ENCODE assay signal across 8 cellular contexts in the genomic region with DNA sequence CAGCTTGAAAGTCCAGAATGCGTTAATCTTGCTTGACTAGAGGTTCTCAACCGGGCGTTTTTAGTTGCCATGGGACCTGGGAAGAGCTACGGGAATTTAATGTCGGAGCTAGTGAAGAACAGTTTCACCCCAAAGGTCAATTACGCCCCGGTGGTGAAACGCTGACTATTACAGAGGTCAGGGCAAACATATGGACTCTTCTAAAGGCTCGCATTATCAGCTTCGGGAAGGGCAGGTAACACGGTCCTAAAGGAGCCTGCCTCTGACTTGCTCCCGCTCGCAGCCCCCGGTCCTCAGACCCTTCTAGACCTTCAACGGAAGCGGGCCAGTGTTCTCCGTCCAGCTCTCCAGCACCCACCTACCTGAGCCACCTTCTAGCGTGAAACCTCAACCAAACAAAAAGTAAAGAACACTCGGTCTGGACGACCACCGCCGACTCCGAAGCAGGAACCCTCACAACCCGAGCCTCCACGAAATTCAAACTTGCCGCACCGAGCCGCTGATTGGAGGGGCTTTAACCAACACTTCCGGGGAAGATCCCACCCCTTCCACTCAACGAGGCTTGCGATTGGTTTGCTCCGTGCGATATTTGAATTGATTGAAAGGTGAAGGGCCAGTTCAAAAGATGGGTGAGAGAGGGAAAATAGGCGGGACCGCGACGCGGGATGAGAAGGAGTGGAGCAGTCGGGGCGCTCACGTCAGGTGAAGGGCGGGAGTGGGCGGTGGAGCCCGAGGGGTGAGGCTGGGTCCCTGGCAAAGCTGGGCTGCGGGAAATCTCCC. TPM values are rescaled to one million over a fixed set of nuclear protein-coding genes. Genes with fewer than 3 reads are reported as not detected.
A peak's percentile ranks its signal among the peaks of the same experiment; 100 is the strongest.
DNase-seq lines count a peak whose midpoint lies in the region; ATAC-seq and TF ChIP-seq lines count a peak whose summit lies in the region.

A gene with protein sequence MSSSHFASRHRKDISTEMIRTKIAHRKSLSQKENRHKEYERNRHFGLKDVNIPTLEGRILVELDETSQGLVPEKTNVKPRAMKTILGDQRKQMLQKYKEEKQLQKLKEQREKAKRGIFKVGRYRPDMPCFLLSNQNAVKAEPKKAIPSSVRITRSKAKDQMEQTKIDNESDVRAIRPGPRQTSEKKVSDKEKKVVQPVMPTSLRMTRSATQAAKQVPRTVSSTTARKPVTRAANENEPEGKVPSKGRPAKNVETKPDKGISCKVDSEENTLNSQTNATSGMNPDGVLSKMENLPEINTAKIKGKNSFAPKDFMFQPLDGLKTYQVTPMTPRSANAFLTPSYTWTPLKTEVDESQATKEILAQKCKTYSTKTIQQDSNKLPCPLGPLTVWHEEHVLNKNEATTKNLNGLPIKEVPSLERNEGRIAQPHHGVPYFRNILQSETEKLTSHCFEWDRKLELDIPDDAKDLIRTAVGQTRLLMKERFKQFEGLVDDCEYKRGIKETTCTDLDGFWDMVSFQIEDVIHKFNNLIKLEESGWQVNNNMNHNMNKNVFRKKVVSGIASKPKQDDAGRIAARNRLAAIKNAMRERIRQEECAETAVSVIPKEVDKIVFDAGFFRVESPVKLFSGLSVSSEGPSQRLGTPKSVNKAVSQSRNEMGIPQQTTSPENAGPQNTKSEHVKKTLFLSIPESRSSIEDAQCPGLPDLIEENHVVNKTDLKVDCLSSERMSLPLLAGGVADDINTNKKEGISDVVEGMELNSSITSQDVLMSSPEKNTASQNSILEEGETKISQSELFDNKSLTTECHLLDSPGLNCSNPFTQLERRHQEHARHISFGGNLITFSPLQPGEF (minus strand): TSS at position 485 of the 780 bp plus-strand sequence. CDS start 2,406 bp downstream, outside the sequence.

- peaks cover 25% of the 10 kb centered on the region for H3K4me1 Mint-ChIP-seq in WTC11
- peaks cover 13 to 26% of the 10 kb centered on the region in 2 donors for H3K4me1 Mint-ChIP-seq in immature natural killer cell

- peak within 1 kb of the TSS; percentile 98 for H3K4me3 Mint-ChIP-seq in WTC11
- peak within 1 kb of the TSS; percentile 89 to 97 (median 93) for H3K4me3 Mint-ChIP-seq in immature natural killer cell

- H3K27ac Mint-ChIP-seq in WTC11 (peak within 1 kb of the TSS; percentile 95), immature natural killer cell (peak within 1 kb of the TSS; percentile 66 to 85 (median 80))

- DNase-seq in AG09319 (ENCODE audit: extremely low read depth, low read depth) (peak; percentile 78), NCI-H345 (lab: John Stamatoyannopoulos, UW) (peak; percentile 99), WTC11 (ENCODE audit: low spot score) (peak; percentile 93), caudate nucleus (lab: John Stamatoyannopoulos, UW) (peak; percentile 50 to 97 (median 89)), immature natural killer cell (peak; percentile 89 to 90 (median 90)), smooth muscle cell of the brain vasculature (ENCODE audit: low read depth, low spot score) (peak; percentile 90)

- ATAC-seq in GM19025 (IDR thresholded peaks at IDR 0.05; ENCODE audit: low read depth, unreplicated experiment) (peak; percentile 99), HG03280 (IDR thresholded peaks at IDR 0.05; ENCODE audit: unreplicated experiment) (peak; percentile 98), WTC11 (peak; percentile 97)

- H3K36me3 Mint-ChIP-seq in WTC11 (peaks cover 33% of the 10 kb centered on the region), immature natural killer cell (no peaks in the 10 kb centered on the region)

- no peak for TF ChIP-seq CTCF in AG09319 (IDR thresholded peaks at IDR 0.05; ENCODE audit: low read depth, low read length)
- TF ChIP-seq CTCF in WTC11 (IDR thresholded peaks at IDR 0.05): no peak

- H3K27me3 Mint-ChIP-seq in WTC11 (ENCODE audit: low read depth) (no peaks in the 10 kb centered on the region), immature natural killer cell (ENCODE audit: low read depth in 3 of 3) (peaks cover 0 to 4% (median 2%) of the 10 kb centered on the region in 3 donors)

- H3K9me3 Mint-ChIP-seq in WTC11: peaks cover 9% of the 10 kb centered on the region
- H3K9me3 Mint-ChIP-seq in immature natural killer cell: no peaks in the 10 kb centered on the region

- H3K27ac ChIP-seq in caudate nucleus (ENCODE audit: low read depth, low read length): peak within 1 kb of the TSS; percentile 14

- POLR2A ChIA-PET in WTC11 (lab: Charles Lee): interaction anchor here (0.6 to 1.1 kb wide), 3 partner anchors 10 to 156 kb away, joined by 3 to 5 read pairs (median 4); no protein-coding TSS in a partner anchor

- CTCF ChIA-PET in WTC11 (lab: Charles Lee): interaction anchor here (0.6 to 2.0 kb wide), 4 partner anchors 53 to 225 kb away, joined by 4 to 7 read pairs (median 4); no protein-coding TSS in a partner anchor

TF ChIP-seq in WTC11, 78 proteins besides CTCF, POLR2A, EP300 and RAD21 (continues in another document):
- TF ChIP-seq, protein P1, sequence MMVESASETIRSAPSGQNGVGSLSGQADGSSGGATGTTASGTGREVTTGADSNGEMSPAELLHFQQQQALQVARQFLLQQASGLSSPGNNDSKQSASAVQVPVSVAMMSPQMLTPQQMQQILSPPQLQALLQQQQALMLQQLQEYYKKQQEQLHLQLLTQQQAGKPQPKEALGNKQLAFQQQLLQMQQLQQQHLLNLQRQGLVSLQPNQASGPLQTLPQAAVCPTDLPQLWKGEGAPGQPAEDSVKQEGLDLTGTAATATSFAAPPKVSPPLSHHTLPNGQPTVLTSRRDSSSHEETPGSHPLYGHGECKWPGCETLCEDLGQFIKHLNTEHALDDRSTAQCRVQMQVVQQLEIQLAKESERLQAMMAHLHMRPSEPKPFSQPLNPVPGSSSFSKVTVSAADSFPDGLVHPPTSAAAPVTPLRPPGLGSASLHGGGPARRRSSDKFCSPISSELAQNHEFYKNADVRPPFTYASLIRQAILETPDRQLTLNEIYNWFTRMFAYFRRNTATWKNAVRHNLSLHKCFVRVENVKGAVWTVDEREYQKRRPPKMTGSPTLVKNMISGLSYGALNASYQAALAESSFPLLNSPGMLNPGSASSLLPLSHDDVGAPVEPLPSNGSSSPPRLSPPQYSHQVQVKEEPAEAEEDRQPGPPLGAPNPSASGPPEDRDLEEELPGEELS (CRISPR knock-in tag; IDR thresholded peaks at IDR 0.05): no peak
- 0 out of 2 replicates have a peak, but pooled peaks have one; percentile 34 for TF ChIP-seq CREM (CRISPR knock-in tag; IDR thresholded peaks at IDR 0.05)
- no peak for TF ChIP-seq ZNF416 (CRISPR knock-in tag; IDR thresholded peaks at IDR 0.05)
- TF ChIP-seq, protein P2, sequence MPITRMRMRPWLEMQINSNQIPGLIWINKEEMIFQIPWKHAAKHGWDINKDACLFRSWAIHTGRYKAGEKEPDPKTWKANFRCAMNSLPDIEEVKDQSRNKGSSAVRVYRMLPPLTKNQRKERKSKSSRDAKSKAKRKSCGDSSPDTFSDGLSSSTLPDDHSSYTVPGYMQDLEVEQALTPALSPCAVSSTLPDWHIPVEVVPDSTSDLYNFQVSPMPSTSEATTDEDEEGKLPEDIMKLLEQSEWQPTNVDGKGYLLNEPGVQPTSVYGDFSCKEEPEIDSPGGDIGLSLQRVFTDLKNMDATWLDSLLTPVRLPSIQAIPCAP (CRISPR knock-in tag; IDR thresholded peaks at IDR 0.05): no peak
- TF ChIP-seq PRRX2 (CRISPR knock-in tag; IDR thresholded peaks at IDR 0.05): no peak
- no peak for TF ChIP-seq ELF4 (CRISPR knock-in tag; IDR thresholded peaks at IDR 0.05; ENCODE audit: low read depth)
- TF ChIP-seq, protein P3, sequence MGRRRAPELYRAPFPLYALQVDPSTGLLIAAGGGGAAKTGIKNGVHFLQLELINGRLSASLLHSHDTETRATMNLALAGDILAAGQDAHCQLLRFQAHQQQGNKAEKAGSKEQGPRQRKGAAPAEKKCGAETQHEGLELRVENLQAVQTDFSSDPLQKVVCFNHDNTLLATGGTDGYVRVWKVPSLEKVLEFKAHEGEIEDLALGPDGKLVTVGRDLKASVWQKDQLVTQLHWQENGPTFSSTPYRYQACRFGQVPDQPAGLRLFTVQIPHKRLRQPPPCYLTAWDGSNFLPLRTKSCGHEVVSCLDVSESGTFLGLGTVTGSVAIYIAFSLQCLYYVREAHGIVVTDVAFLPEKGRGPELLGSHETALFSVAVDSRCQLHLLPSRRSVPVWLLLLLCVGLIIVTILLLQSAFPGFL (CRISPR knock-in tag; IDR thresholded peaks at IDR 0.05; ENCODE audit: borderline replicate concordance): no peak
- peak; percentile 99 for TF ChIP-seq MYBL2 (CRISPR knock-in tag; IDR thresholded peaks at IDR 0.05)
- no peak for TF ChIP-seq FOXP1 (CRISPR knock-in tag; IDR thresholded peaks at IDR 0.05; ENCODE audit: borderline replicate concordance)
- TF ChIP-seq, protein P4, sequence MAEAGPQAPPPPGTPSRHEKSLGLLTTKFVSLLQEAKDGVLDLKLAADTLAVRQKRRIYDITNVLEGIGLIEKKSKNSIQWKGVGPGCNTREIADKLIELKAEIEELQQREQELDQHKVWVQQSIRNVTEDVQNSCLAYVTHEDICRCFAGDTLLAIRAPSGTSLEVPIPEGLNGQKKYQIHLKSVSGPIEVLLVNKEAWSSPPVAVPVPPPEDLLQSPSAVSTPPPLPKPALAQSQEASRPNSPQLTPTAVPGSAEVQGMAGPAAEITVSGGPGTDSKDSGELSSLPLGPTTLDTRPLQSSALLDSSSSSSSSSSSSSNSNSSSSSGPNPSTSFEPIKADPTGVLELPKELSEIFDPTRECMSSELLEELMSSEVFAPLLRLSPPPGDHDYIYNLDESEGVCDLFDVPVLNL (CRISPR knock-in tag; IDR thresholded peaks at IDR 0.05; ENCODE audit: borderline replicate concordance, low read depth): peak; percentile 75
- TF ChIP-seq TEAD4 (CRISPR knock-in tag; IDR thresholded peaks at IDR 0.05): no peak
- TF ChIP-seq, protein P5, sequence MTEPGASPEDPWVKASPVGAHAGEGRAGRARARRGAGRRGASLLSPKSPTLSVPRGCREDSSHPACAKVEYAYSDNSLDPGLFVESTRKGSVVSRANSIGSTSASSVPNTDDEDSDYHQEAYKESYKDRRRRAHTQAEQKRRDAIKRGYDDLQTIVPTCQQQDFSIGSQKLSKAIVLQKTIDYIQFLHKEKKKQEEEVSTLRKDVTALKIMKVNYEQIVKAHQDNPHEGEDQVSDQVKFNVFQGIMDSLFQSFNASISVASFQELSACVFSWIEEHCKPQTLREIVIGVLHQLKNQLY (CRISPR knock-in tag; IDR thresholded peaks at IDR 0.05): no peak
- TF ChIP-seq NFE2L1 (CRISPR knock-in tag; IDR thresholded peaks at IDR 0.05): peak; percentile 41; the same call in 1 of the 2 replicates
- TF ChIP-seq GABPB1 (CRISPR knock-in tag; IDR thresholded peaks at IDR 0.05): peak; percentile 78
- no peak for TF ChIP-seq HMGA2 (CRISPR knock-in tag; IDR thresholded peaks at IDR 0.05)
- TF ChIP-seq RORB (CRISPR knock-in tag; IDR thresholded peaks at IDR 0.05): no peak
- peak; percentile 33; the same call in 1 of the 2 replicates for TF ChIP-seq ETV6 (CRISPR knock-in tag; IDR thresholded peaks at IDR 0.05)
- no peak for TF ChIP-seq JAZF1 (CRISPR knock-in tag; IDR thresholded peaks at IDR 0.05)
- no peak for TF ChIP-seq JUN (CRISPR knock-in tag; IDR thresholded peaks at IDR 0.05)

RNA-seq across cellular contexts. Expression of the gene that starts here (rescaled TPM):
- 130 to 141 TPM (median 132 TPM) in 3 replicates for total RNA-seq in WTC11 (2021)
- under 1 TPM in 2 of 3 donors, not detected in 1; 0.42 to 0.72 TPM for polyA plus RNA-seq in immature natural killer cell

Comparison
In these comparisons a context has a peak if more than half of its experiments do, and no peak if none do; other contexts are left out.
1. Peak in every context shown above with its lines: DNase-seq, ATAC-seq and H3K27ac ChIP-seq.
2. Peak in DNase-seq in immature natural killer cell; RNA of the gene not detected or under 1 TPM.